ENCODE assay signal across 1 cellular context in genomic region chr4:13539721-13540445, GRCh38.
A peak's percentile ranks its signal among the peaks of the same experiment; 100 is the strongest.
TF ChIP-seq lines count a peak whose summit lies in the region.

No MANE protein-coding gene starts in this region.

TF ChIP-seq in H1, 55 proteins besides CTCF, POLR2A, EP300 and RAD21 (continued from another document):
- TF ChIP-seq USF2 (IDR thresholded peaks at IDR 0.05; ENCODE audit: low read length) (no peak), EZH2 (IDR thresholded peaks at IDR 0.05; ENCODE audit: low read depth, low read length, severe bottlenecking) (peak; percentile 89)
TF ChIP-seq in H1: peak in this region for 5.
